ENCODE assay signal across 17 cellular contexts in the genomic region with DNA sequence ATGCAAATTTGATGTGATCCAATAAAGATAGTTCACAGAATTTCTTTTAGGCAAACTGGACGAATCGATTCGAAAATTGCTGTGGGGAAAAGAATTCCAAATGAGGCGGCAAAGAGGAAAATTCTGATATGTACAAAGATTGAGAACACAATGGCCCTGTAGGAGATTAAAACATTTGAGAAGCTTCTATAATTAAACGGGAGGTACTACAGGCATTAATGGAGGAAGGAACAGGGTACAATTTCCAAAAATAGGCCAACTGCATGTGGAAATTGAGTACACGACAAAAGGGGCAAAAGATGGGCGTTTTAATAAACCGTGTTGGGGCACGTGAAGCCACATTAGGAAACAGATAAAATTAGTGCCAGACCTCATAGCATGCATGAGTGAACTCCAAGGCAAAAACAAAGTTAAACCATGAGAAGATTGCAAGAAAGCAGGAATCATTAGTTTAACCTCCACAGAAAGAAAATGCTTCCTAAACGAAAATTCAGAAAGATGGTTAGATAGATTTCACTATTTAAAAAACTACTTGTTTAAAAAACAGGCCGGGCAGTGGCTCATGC.
A peak's percentile ranks its signal among the peaks of the same experiment; 100 is the strongest.
DNase-seq lines count a peak whose midpoint lies in the region; ATAC-seq and TF ChIP-seq lines count a peak whose summit lies in the region.
"Had no signal": no experiment of that assay in that cellular context is flagged by ENCODE, and none has a peak within 500 bp of the region (broad histone marks: within the 10 kb centered on the region; RNA-seq: fewer than 3 reads in every experiment).

No MANE protein-coding gene starts in this region.

- ATAC-seq in SK-N-SH treated with all-trans-retinoic acid at 6 μM for 48 hours, result no peak
- ATAC-seq: Panc1 had no signal

- H3K4me2 ChIP-seq in BLaER1 (peak overlapping the region; percentile 78), DOHH2 (ENCODE audit: low read length) (peak overlapping the region; percentile 39)

- H3K27ac ChIP-seq in BLaER1 (peak overlapping the region; percentile 92), DOHH2 (ENCODE audit: low read depth, low read length) (no peak overlapping the region), SK-N-MC (0 out of 2 replicates have a peak overlapping the region, but pooled peaks have one; percentile 1), neutrophil (peak overlapping the region; percentile 31), WERI-Rb-1 (no peak overlapping the region)

- H3K27me3 ChIP-seq in BLaER1, result no peaks in the 10 kb centered on the region
- no peaks in the 10 kb centered on the region for H3K27me3 ChIP-seq in DOHH2 (ENCODE audit: control insufficient read depth, low read length)
- H3K27me3 ChIP-seq in neutrophil, result no peaks in the 10 kb centered on the region
- H3K27me3 ChIP-seq in WERI-Rb-1 (ENCODE audit: insufficient read depth, low read depth, severe bottlenecking), result no peaks in the 10 kb centered on the region

- TF ChIP-seq CTCF in DOHH2 (IDR thresholded peaks at IDR 0.05; ENCODE audit: low read depth, low read length, poor library complexity, severe bottlenecking), result no peak
- no peak for TF ChIP-seq CTCF in neutrophil (IDR thresholded peaks at IDR 0.05)
- no peak for TF ChIP-seq CTCF in WERI-Rb-1 (IDR thresholded peaks at IDR 0.05; ENCODE audit: low read depth, low read length)

- H4K20me1 ChIP-seq in BLaER1 (no peaks in the 10 kb centered on the region), DOHH2 (ENCODE audit: control insufficient read depth, insufficient read depth, low read depth, low read length) (no peaks in the 10 kb centered on the region)

- DNase-seq in SK-N-MC (ENCODE audit: low read depth, low spot score), result no peak
- DNase-seq in SK-N-DZ (ENCODE audit: low spot score), result no peak
- DNase-seq in NCI-H2107 (lab: John Stamatoyannopoulos, UW), result no peak
- DNase-seq in WERI-Rb-1, result no peak
- DNase-seq: Calu3, DMS79 treated with DMSO at 0.1 percent for 48 hours, HCEC 1CT, NCI-H1105, NCI-H146, NCI-H1930, NCI-H446, NCI-H524 treated with DMSO at 0.1 percent for 48 hours had no signal

- H3K9ac ChIP-seq in BLaER1 (peak overlapping the region; percentile 74), SK-N-MC (ENCODE audit: insufficient read length) (no peak overlapping the region)

- peaks cover 25% of the 10 kb centered on the region for H3K36me3 ChIP-seq in BLaER1
- H3K36me3 ChIP-seq in DOHH2 (ENCODE audit: control insufficient read depth, low read length), result no peaks in the 10 kb centered on the region; the same call in 1 of the 2 replicates
- no peaks in the 10 kb centered on the region for H3K36me3 ChIP-seq in SK-N-MC (ENCODE audit: insufficient read depth, low read length)
- H3K36me3 ChIP-seq in neutrophil, result peaks cover 7% of the 10 kb centered on the region
- peaks cover 9% of the 10 kb centered on the region for H3K36me3 ChIP-seq in WERI-Rb-1

- H3F3A ChIP-seq in DOHH2 (ENCODE audit: control insufficient read depth, insufficient read depth), result no peaks in the 10 kb centered on the region

- peak overlapping the region; percentile 43 for H3K4me3 ChIP-seq in BLaER1
- no peak overlapping the region for H3K4me3 ChIP-seq in DOHH2 (ENCODE audit: low read length)
- H3K4me3 ChIP-seq in SK-N-MC, result no peak overlapping the region
- no peak overlapping the region for H3K4me3 ChIP-seq in neutrophil (ENCODE audit: low read depth in 1 of 2, low read length in 1 of 2)
- no peak overlapping the region for H3K4me3 ChIP-seq in WERI-Rb-1 (ENCODE audit: low read depth, low read length)

- H3K4me1 ChIP-seq in BLaER1, result peaks cover 77% of the 10 kb centered on the region
- H3K4me1 ChIP-seq in DOHH2 (ENCODE audit: control insufficient read depth, low read length), result peaks cover 15% of the 10 kb centered on the region
- peaks cover 17 to 28% of the 10 kb centered on the region in 2 experiments for H3K4me1 ChIP-seq in neutrophil (ENCODE audit: control insufficient read depth in 1 of 2, insufficient read depth in 1 of 2, low read depth in 1 of 2, low read length in 1 of 2)

- H3K9me2 ChIP-seq in DOHH2 (replicated peaks; ENCODE audit: control insufficient read depth, low read length), result no peaks in the 10 kb centered on the region

- H3K9me3 ChIP-seq in BLaER1, result peaks cover 18% of the 10 kb centered on the region
- H3K9me3 ChIP-seq in DOHH2 (ENCODE audit: control insufficient read depth, insufficient read depth, low read length), result no peaks in the 10 kb centered on the region
- no peaks in the 10 kb centered on the region for H3K9me3 ChIP-seq in SK-N-MC (ENCODE audit: low read depth, low read length)
- no peaks in the 10 kb centered on the region for H3K9me3 ChIP-seq in neutrophil
- H3K9me3 ChIP-seq in WERI-Rb-1 (ENCODE audit: severe bottlenecking), result no peaks in the 10 kb centered on the region

- no peaks in the 10 kb centered on the region; the same call in 1 of the 2 replicates for H3K79me2 ChIP-seq in DOHH2 (ENCODE audit: control insufficient read depth, low read length)

TF ChIP-seq in SK-N-SH treated with all-trans-retinoic acid at 6 μM for 48 hours, 23 proteins besides CTCF, POLR2A, EP300 and RAD21:
- TF ChIP-seq, protein P1, sequence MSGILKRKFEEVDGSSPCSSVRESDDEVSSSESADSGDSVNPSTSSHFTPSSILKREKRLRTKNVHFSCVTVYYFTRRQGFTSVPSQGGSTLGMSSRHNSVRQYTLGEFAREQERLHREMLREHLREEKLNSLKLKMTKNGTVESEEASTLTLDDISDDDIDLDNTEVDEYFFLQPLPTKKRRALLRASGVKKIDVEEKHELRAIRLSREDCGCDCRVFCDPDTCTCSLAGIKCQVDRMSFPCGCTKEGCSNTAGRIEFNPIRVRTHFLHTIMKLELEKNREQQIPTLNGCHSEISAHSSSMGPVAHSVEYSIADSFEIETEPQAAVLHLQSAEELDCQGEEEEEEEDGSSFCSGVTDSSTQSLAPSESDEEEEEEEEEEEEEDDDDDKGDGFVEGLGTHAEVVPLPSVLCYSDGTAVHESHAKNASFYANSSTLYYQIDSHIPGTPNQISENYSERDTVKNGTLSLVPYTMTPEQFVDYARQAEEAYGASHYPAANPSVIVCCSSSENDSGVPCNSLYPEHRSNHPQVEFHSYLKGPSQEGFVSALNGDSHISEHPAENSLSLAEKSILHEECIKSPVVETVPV (CRISPR knock-in tag; IDR thresholded peaks at IDR 0.05), result no peak
- TF ChIP-seq ZNF565 (CRISPR knock-in tag; conservative IDR thresholded peaks at IDR 0.05; ENCODE audit: low read depth), result no peak
- no peak for TF ChIP-seq ZFP30 (CRISPR knock-in tag; IDR thresholded peaks at IDR 0.05)
- no peak for TF ChIP-seq SNAI2 (CRISPR knock-in tag; IDR thresholded peaks at IDR 0.05)
- no peak for TF ChIP-seq TOX (CRISPR knock-in tag; IDR thresholded peaks at IDR 0.05; ENCODE audit: borderline replicate concordance)
- TF ChIP-seq, protein P2, sequence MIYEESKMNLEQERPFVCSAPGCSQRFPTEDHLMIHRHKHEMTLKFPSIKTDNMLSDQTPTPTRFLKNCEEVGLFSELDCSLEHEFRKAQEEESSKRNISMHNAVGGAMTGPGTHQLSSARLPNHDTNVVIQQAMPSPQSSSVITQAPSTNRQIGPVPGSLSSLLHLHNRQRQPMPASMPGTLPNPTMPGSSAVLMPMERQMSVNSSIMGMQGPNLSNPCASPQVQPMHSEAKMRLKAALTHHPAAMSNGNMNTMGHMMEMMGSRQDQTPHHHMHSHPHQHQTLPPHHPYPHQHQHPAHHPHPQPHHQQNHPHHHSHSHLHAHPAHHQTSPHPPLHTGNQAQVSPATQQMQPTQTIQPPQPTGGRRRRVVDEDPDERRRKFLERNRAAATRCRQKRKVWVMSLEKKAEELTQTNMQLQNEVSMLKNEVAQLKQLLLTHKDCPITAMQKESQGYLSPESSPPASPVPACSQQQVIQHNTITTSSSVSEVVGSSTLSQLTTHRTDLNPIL (CRISPR knock-in tag; IDR thresholded peaks at IDR 0.05; ENCODE audit: low read depth), result no peak

Comparison
In these comparisons a context has a peak if more than half of its experiments do, and no peak if none do; other contexts are left out.
1. H3K27ac ChIP-seq: peak in BLaER1 (single experiment), SK-N-MC (single experiment) and neutrophil (single experiment); none in DOHH2 (single experiment) and WERI-Rb-1 (single experiment).